Comparison of ENCODE assay signal across 1 cellular context in the genomic region with DNA sequence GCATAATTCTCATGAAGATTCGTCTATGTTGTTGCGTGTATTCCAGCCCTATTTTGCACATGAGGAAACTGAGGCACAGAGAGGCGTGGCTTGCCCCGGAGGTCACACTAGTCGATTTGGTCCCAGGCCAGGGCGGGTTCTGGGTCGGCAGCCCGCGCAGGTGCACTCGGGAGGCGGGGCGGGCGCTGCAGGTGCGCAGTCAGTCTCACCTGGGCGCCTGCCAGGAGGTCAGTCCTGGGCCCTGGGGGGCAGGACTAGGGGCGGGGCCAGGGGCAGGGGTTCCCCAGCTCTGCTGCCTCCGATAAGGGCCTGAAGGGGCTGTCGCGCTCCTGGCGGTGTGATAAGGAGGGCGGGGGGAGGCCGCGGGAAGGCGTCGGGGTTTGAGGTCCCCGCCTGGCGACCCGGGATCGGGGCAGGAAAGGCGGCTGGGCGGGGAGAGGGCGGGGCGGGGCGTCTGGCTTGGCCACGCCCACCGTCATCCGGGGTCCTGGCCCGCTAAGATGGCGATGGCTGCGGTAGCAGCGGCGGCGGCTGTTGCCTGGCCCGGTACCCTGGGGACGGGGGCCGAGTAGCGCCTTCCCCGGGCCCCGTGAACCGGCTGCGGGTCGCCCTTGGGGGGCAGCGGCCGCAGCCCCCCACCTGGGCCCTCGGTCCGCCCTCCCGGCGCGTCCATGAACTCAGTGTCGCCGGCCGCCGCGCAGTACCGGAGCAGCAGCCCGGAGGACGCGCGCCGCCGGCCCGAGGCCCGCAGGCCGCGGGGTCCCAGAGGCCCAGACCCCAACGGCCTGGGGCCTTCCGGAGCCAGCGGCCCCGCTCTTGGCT.
TF ChIP-seq lines count a peak whose summit lies in the region.

TSS of gene ATG4D (plus strand) at position 485 of the 822 bp plus-strand sequence. CDS start at position 672, 187 bp downstream.

TF ChIP-seq in HepG2, 621 proteins besides CTCF, POLR2A, EP300 and RAD21 (continued from another document and continues in another):
- TF ChIP-seq ZHX1 (CRISPR knock-in tag; IDR thresholded peaks at IDR 0.05; ENCODE audit: low read depth) (no peak), ZNF329 (CRISPR knock-in tag; IDR thresholded peaks at IDR 0.05; ENCODE audit: low read depth) (no peak), TBX3 (IDR thresholded peaks at IDR 0.05; ENCODE audit: borderline replicate concordance) (no peak), ZNF549 (CRISPR knock-in tag; IDR thresholded peaks at IDR 0.05) (no peak), YEATS2 (CRISPR knock-in tag; IDR thresholded peaks at IDR 0.05; ENCODE audit: borderline replicate concordance) (no peak), NR2F1 (CRISPR knock-in tag; IDR thresholded peaks at IDR 0.05) (no peak), ZNF414 (CRISPR knock-in tag; IDR thresholded peaks at IDR 0.05) (no peak), ZNF468 (CRISPR knock-in tag; IDR thresholded peaks at IDR 0.05) (no peak), ZNF564 (CRISPR knock-in tag; IDR thresholded peaks at IDR 0.05) (no peak; the same call in 1 of the 2 replicates), ZNF292 (CRISPR knock-in tag; IDR thresholded peaks at IDR 0.05; ENCODE audit: borderline replicate concordance, low read depth) (no peak), HMG20A (CRISPR knock-in tag; IDR thresholded peaks at IDR 0.05; ENCODE audit: borderline replicate concordance) (no peak), STAG1 (CRISPR knock-in tag; IDR thresholded peaks at IDR 0.05) (no peak), ZNF326 (CRISPR knock-in tag; IDR thresholded peaks at IDR 0.05; ENCODE audit: borderline replicate concordance) (no peak), MED1 (CRISPR knock-in tag; IDR thresholded peaks at IDR 0.05) (no peak; the same call in 1 of the 2 replicates), HOMEZ (CRISPR knock-in tag; IDR thresholded peaks at IDR 0.05; ENCODE audit: low read depth) (no peak), ZNF10 (CRISPR knock-in tag; IDR thresholded peaks at IDR 0.05; ENCODE audit: borderline replicate concordance, low read depth) (no peak), SIX4 (CRISPR knock-in tag; IDR thresholded peaks at IDR 0.05) (no peak), ZNF543 (CRISPR knock-in tag; IDR thresholded peaks at IDR 0.05) (no peak), ZNF761 (CRISPR knock-in tag; conservative IDR thresholded peaks at IDR 0.05) (no peak; the same call in 1 of the 2 replicates), ZNF83 (CRISPR knock-in tag; IDR thresholded peaks at IDR 0.05; ENCODE audit: borderline replicate concordance) (no peak), SRSF4 (IDR thresholded peaks at IDR 0.05; ENCODE audit: low read depth, low read length, poor library complexity, severe bottlenecking) (no peak), SKI (IDR thresholded peaks at IDR 0.05; ENCODE audit: partially characterized antibody) (no peak), JUND (CRISPR knock-in tag; IDR thresholded peaks at IDR 0.05) (no peak), MBD4 (IDR thresholded peaks at IDR 0.05; ENCODE audit: borderline replicate concordance, low read length) (no peak), NAIF1 (CRISPR knock-in tag; IDR thresholded peaks at IDR 0.05; ENCODE audit: borderline replicate concordance) (no peak), GZF1 (CRISPR knock-in tag; IDR thresholded peaks at IDR 0.05) (no peak), HMGA1 (CRISPR knock-in tag; conservative IDR thresholded peaks at IDR 0.05) (no peak)
- TF ChIP-seq, protein P1, sequence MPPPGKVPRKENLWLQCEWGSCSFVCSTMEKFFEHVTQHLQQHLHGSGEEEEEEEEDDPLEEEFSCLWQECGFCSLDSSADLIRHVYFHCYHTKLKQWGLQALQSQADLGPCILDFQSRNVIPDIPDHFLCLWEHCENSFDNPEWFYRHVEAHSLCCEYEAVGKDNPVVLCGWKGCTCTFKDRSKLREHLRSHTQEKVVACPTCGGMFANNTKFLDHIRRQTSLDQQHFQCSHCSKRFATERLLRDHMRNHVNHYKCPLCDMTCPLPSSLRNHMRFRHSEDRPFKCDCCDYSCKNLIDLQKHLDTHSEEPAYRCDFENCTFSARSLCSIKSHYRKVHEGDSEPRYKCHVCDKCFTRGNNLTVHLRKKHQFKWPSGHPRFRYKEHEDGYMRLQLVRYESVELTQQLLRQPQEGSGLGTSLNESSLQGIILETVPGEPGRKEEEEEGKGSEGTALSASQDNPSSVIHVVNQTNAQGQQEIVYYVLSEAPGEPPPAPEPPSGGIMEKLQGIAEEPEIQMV (CRISPR knock-in tag; IDR thresholded peaks at IDR 0.05; ENCODE audit: low read depth), result no peak
- TF ChIP-seq, protein P2, sequence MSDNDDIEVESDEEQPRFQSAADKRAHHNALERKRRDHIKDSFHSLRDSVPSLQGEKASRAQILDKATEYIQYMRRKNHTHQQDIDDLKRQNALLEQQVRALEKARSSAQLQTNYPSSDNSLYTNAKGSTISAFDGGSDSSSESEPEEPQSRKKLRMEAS (IDR thresholded peaks at IDR 0.05), result peak; percentile 7; the same call in 1 of the 2 replicates
- TF ChIP-seq, protein P3, sequence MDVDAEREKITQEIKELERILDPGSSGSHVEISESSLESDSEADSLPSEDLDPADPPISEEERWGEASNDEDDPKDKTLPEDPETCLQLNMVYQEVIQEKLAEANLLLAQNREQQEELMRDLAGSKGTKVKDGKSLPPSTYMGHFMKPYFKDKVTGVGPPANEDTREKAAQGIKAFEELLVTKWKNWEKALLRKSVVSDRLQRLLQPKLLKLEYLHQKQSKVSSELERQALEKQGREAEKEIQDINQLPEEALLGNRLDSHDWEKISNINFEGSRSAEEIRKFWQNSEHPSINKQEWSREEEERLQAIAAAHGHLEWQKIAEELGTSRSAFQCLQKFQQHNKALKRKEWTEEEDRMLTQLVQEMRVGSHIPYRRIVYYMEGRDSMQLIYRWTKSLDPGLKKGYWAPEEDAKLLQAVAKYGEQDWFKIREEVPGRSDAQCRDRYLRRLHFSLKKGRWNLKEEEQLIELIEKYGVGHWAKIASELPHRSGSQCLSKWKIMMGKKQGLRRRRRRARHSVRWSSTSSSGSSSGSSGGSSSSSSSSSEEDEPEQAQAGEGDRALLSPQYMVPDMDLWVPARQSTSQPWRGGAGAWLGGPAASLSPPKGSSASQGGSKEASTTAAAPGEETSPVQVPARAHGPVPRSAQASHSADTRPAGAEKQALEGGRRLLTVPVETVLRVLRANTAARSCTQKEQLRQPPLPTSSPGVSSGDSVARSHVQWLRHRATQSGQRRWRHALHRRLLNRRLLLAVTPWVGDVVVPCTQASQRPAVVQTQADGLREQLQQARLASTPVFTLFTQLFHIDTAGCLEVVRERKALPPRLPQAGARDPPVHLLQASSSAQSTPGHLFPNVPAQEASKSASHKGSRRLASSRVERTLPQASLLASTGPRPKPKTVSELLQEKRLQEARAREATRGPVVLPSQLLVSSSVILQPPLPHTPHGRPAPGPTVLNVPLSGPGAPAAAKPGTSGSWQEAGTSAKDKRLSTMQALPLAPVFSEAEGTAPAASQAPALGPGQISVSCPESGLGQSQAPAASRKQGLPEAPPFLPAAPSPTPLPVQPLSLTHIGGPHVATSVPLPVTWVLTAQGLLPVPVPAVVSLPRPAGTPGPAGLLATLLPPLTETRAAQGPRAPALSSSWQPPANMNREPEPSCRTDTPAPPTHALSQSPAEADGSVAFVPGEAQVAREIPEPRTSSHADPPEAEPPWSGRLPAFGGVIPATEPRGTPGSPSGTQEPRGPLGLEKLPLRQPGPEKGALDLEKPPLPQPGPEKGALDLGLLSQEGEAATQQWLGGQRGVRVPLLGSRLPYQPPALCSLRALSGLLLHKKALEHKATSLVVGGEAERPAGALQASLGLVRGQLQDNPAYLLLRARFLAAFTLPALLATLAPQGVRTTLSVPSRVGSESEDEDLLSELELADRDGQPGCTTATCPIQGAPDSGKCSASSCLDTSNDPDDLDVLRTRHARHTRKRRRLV (CRISPR knock-in tag; IDR thresholded peaks at IDR 0.05), result no peak
- TF ChIP-seq, protein P4, sequence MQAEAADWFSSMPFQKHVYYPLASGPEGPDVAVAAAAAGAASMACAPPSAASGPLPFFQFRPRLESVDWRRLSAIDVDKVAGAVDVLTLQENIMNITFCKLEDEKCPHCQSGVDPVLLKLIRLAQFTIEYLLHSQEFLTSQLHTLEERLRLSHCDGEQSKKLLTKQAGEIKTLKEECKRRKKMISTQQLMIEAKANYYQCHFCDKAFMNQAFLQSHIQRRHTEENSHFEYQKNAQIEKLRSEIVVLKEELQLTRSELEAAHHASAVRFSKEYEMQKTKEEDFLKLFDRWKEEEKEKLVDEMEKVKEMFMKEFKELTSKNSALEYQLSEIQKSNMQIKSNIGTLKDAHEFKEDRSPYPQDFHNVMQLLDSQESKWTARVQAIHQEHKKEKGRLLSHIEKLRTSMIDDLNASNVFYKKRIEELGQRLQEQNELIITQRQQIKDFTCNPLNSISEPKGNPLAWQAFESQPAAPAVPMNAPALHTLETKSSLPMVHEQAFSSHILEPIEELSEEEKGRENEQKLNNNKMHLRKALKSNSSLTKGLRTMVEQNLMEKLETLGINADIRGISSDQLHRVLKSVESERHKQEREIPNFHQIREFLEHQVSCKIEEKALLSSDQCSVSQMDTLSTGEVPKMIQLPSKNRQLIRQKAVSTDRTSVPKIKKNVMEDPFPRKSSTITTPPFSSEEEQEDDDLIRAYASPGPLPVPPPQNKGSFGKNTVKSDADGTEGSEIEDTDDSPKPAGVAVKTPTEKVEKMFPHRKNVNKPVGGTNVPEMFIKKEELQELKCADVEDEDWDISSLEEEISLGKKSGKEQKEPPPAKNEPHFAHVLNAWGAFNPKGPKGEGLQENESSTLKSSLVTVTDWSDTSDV (CRISPR knock-in tag; IDR thresholded peaks at IDR 0.05), result no peak
- TF ChIP-seq, protein P5, sequence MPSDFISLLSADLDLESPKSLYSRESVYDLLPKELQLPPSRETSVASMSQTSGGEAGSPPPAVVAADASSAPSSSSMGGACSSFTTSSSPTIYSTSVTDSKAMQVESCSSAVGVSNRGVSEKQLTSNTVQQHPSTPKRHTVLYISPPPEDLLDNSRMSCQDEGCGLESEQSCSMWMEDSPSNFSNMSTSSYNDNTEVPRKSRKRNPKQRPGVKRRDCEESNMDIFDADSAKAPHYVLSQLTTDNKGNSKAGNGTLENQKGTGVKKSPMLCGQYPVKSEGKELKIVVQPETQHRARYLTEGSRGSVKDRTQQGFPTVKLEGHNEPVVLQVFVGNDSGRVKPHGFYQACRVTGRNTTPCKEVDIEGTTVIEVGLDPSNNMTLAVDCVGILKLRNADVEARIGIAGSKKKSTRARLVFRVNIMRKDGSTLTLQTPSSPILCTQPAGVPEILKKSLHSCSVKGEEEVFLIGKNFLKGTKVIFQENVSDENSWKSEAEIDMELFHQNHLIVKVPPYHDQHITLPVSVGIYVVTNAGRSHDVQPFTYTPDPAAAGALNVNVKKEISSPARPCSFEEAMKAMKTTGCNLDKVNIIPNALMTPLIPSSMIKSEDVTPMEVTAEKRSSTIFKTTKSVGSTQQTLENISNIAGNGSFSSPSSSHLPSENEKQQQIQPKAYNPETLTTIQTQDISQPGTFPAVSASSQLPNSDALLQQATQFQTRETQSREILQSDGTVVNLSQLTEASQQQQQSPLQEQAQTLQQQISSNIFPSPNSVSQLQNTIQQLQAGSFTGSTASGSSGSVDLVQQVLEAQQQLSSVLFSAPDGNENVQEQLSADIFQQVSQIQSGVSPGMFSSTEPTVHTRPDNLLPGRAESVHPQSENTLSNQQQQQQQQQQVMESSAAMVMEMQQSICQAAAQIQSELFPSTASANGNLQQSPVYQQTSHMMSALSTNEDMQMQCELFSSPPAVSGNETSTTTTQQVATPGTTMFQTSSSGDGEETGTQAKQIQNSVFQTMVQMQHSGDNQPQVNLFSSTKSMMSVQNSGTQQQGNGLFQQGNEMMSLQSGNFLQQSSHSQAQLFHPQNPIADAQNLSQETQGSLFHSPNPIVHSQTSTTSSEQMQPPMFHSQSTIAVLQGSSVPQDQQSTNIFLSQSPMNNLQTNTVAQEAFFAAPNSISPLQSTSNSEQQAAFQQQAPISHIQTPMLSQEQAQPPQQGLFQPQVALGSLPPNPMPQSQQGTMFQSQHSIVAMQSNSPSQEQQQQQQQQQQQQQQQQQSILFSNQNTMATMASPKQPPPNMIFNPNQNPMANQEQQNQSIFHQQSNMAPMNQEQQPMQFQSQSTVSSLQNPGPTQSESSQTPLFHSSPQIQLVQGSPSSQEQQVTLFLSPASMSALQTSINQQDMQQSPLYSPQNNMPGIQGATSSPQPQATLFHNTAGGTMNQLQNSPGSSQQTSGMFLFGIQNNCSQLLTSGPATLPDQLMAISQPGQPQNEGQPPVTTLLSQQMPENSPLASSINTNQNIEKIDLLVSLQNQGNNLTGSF (CRISPR knock-in tag; IDR thresholded peaks at IDR 0.05), result 0 out of 2 replicates have a peak, but pooled peaks have one; percentile 58
